In genomic region chr20:50372770-50373088, GRCh38 we compare ENCODE assay signal across 12 cellular contexts.
DNase-seq lines count a peak whose midpoint lies in the region; ATAC-seq and TF ChIP-seq lines count a peak whose summit lies in the region.
"Had no signal": no experiment of that assay in that cellular context is flagged by ENCODE, and none has a peak within 500 bp of the region (broad histone marks: within the 10 kb centered on the region; RNA-seq: fewer than 3 reads in every experiment).

No MANE protein-coding gene starts in this region.

- H4K20me1 ChIP-seq in IMR-90 (ENCODE audit: insufficient read depth, low read length) = no peaks in the 10 kb centered on the region

- no peak overlapping the region for H2BK5ac ChIP-seq in IMR-90 (ENCODE audit: low read depth, low read length, poor library complexity, severe bottlenecking)
- H2BK5ac ChIP-seq in mesenchymal stem cell (ENCODE audit: low read depth, low read length, poor library complexity, severe bottlenecking) = no peak overlapping the region

- H4K5ac ChIP-seq in IMR-90 (ENCODE audit: low read depth, low read length) = peak overlapping the region; percentile 53; the same call in 1 of the 2 replicates

- H3K4me1 ChIP-seq in IMR-90 (ENCODE audit: control insufficient read depth, insufficient read depth, low read length) = peaks cover 7% of the 10 kb centered on the region
- peaks cover 16% of the 10 kb centered on the region for H3K4me1 ChIP-seq in mesenchymal stem cell (ENCODE audit: control insufficient read depth, insufficient read depth, low read depth, low read length)

- H4K91ac ChIP-seq in IMR-90 (ENCODE audit: insufficient read depth, low read depth, low read length) = peak overlapping the region; percentile 57; the same call in 1 of the 2 replicates
- peak overlapping the region; percentile 43 for H4K91ac ChIP-seq in mesenchymal stem cell (ENCODE audit: low read length)

- intact Hi-C loops in IMR-90 (cut with micrococcal nuclease) = no loop called here

- TF ChIP-seq POLR2A in IMR-90 (IDR thresholded peaks at IDR 0.05; ENCODE audit: low read depth, low read length) = no peak

- H3K9me3 ChIP-seq in IMR-90 (ENCODE audit: control insufficient read depth, insufficient read depth, low read length) (no peaks in the 10 kb centered on the region), mesenchymal stem cell (ENCODE audit: control insufficient read depth, low read length) (no peaks in the 10 kb centered on the region)
- H3K9me3 ChIP-seq: left ventricle myocardium inferior had no signal

- no peak overlapping the region for H3K56ac ChIP-seq in IMR-90 (ENCODE audit: extremely low read depth, insufficient read depth, low read length)

- DNase-seq in DMS53 (lab: John Stamatoyannopoulos, UW) = peak; percentile 76
- DNase-seq in IMR-90 = peak; percentile 22
- DNase-seq in T1000 (lab: John Stamatoyannopoulos, UW) = peak; percentile 42
- DNase-seq in mesenchymal stem cell = no peak
- DNase-seq in NCI-H1436 treated with DMSO at 0.1 percent for 48 hours (lab: John Stamatoyannopoulos, UW) = no peak
- DNase-seq in cerebellar nuclear complex (lab: John Stamatoyannopoulos, UW) = no peak
- DNase-seq in NOMO-1 treated with dmso at 0.1 percent for 144 hours (lab: John Stamatoyannopoulos, UW; ENCODE audit: unreplicated experiment) = no peak
- no peak for DNase-seq in nucleus accumbens (lab: John Stamatoyannopoulos, UW)
- DNase-seq: activated naive CD4-positive, alpha-beta T cell treated with anti-CD3 and anti-CD28 coated beads for 36 hours; left ventricle myocardium inferior; nephron progenitor cell had no signal

- peak overlapping the region; percentile 69 to 89 for H2BK12ac ChIP-seq in mesenchymal stem cell (ENCODE audit: low read length in 2 of 2)

- dilution Hi-C loops in IMR-90 (cut with HindIII; ENCODE audit: low sequenced_read_pairs, unreplicated experiment) = no loop called here

- H3K23ac ChIP-seq in IMR-90 (ENCODE audit: low read depth, low read length) (no peak overlapping the region), mesenchymal stem cell (ENCODE audit: low read length in 2 of 2) (no peak overlapping the region)

- H3K27ac ChIP-seq in IMR-90 (ENCODE audit: insufficient read depth, low read length) (no peak overlapping the region), mesenchymal stem cell (ENCODE audit: low read length, poor library complexity, severe bottlenecking) (no peak overlapping the region)
- H3K27ac ChIP-seq: left ventricle myocardium inferior had no signal

- peak overlapping the region; percentile 70; the same call in 1 of the 2 replicates for H2BK120ac ChIP-seq in IMR-90 (ENCODE audit: low read depth, low read length)
- peak overlapping the region; percentile 66 for H2BK120ac ChIP-seq in mesenchymal stem cell (ENCODE audit: low read depth, low read length)

- no CpG with 5 or more reads among the region's 3 CpGs for WGBS in IMR-90 (ENCODE audit: extremely low coverage in 2 of 2, insufficient read length in 1 of 2), 2 experiments
- 63% methylated on average over 2 of the region's 3 CpGs for WGBS in mesenchymal stem cell

- H3K14ac ChIP-seq in IMR-90 (replicated peaks; ENCODE audit: low read depth, low read length) (no peak overlapping the region), mesenchymal stem cell (ENCODE audit: low read length in 2 of 2) (no peak overlapping the region)

- H2BK15ac ChIP-seq in IMR-90 (ENCODE audit: low read depth, low read length) (no peak overlapping the region; the same call in 2 of the 3 replicates), mesenchymal stem cell (ENCODE audit: low read depth, poor library complexity, severe bottlenecking) (peak overlapping the region; percentile 71)

- no peak overlapping the region; a peak in 1 of 4 replicates for H4K8ac ChIP-seq in IMR-90 (ENCODE audit: low read depth in 2 of 2, low read length in 2 of 2)
- peak overlapping the region; percentile 56 for H4K8ac ChIP-seq in mesenchymal stem cell (ENCODE audit: low read length)

- H3K4me2 ChIP-seq in IMR-90 (ENCODE audit: low read depth, low read length) (no peak overlapping the region), mesenchymal stem cell (ENCODE audit: low read length, poor library complexity, severe bottlenecking) (no peak overlapping the region)

- H2AFZ ChIP-seq in IMR-90 (replicated peaks; ENCODE audit: low read length, poor library complexity) = no peak overlapping the region
- H2AFZ ChIP-seq in mesenchymal stem cell (ENCODE audit: low read depth, low read length) = no peak overlapping the region

- TF ChIP-seq RAD21 in IMR-90 (IDR thresholded peaks at IDR 0.05; ENCODE audit: low read length) = no peak

- TF ChIP-seq CTCF in IMR-90 (conservative IDR thresholded peaks at IDR 0.05; ENCODE audit: low read depth, low read length) = no peak

- H3K4me3 ChIP-seq in IMR-90 (ENCODE audit: insufficient read depth, low read depth, low read length) = no peak overlapping the region
- H3K4me3 ChIP-seq in mesenchymal stem cell (ENCODE audit: insufficient read depth in 1 of 2, low read depth in 1 of 2, low read length in 2 of 2) = no peak overlapping the region
- H3K4me3 ChIP-seq: left ventricle myocardium inferior had no signal

- no peak overlapping the region for H3K9ac ChIP-seq in IMR-90 (ENCODE audit: low read depth, low read length)
- no peak overlapping the region for H3K9ac ChIP-seq in mesenchymal stem cell (ENCODE audit: low read length)

- H3K79me1 ChIP-seq in IMR-90 (ENCODE audit: low read depth in 1 of 2, low read length in 2 of 2) (no peaks in the 10 kb centered on the region), mesenchymal stem cell (replicated peaks; ENCODE audit: low read length, poor library complexity, severe bottlenecking) (no peaks in the 10 kb centered on the region)

- POLR2A ChIA-PET in IMR-90 (lab: Charles Lee; ENCODE audit: unreplicated experiment) = interaction anchor here (0.7 kb wide), 1 partner anchor 207 kb away, joined by 5 read pairs; no protein-coding TSS in a partner anchor

- H2AK5ac ChIP-seq in IMR-90 (ENCODE audit: low read depth, low read length) (peak overlapping the region; percentile 68), mesenchymal stem cell (ENCODE audit: low read length, severe bottlenecking) (no peak overlapping the region)

- in situ Hi-C loops in IMR-90 (cut with MboI; ENCODE audit: low sequenced_read_pairs) = no loop called here

- no peak for ATAC-seq in IMR-90 (ENCODE audit: low read depth)
- ATAC-seq: sciatic nerve had no signal

- H3K36me3 ChIP-seq in IMR-90 (ENCODE audit: control insufficient read depth, insufficient read depth, low read length) (no peaks in the 10 kb centered on the region), mesenchymal stem cell (ENCODE audit: control insufficient read depth in 1 of 2, insufficient read depth in 2 of 2, low read depth in 1 of 2, low read length in 2 of 2) (no peaks in the 10 kb centered on the region)
- H3K36me3 ChIP-seq: left ventricle myocardium inferior had no signal

- no peaks in the 10 kb centered on the region for H3K9me1 ChIP-seq in IMR-90 (ENCODE audit: insufficient read depth, low read length)

- H3K18ac ChIP-seq in IMR-90 (ENCODE audit: low read depth, low read length) = no peak overlapping the region
- H3K18ac ChIP-seq in mesenchymal stem cell (ENCODE audit: low read depth in 1 of 2, low read length in 2 of 2) = peak overlapping the region; percentile 3 to 5

- H3K4ac ChIP-seq in IMR-90 (ENCODE audit: low read depth, low read length) (peak overlapping the region; percentile 36), mesenchymal stem cell (ENCODE audit: low read depth in 1 of 2, low read length in 2 of 2) (peak overlapping the region; percentile 57 to 68)

- BruUV-seq in IMR-90 (replicated peaks; lab: Mats Ljungman, UMichigan) = no TSS peak

- no peak overlapping the region for H2AK9ac ChIP-seq in IMR-90 (replicated peaks; ENCODE audit: low read depth, low read length, poor library complexity)

- CTCF ChIA-PET in IMR-90 (lab: Yijun Ruan, JAX) = no interaction called here

- H3K27me3 ChIP-seq in IMR-90 (ENCODE audit: control insufficient read depth, insufficient read depth, low read length) (no peaks in the 10 kb centered on the region), mesenchymal stem cell (ENCODE audit: control insufficient read depth in 1 of 2, insufficient read depth in 1 of 2, low read length in 2 of 2) (no peaks in the 10 kb centered on the region)

- H2BK20ac ChIP-seq in IMR-90 (ENCODE audit: low read depth, low read length) = peak overlapping the region; percentile 8; the same call in 1 of the 2 replicates

TF ChIP-seq in IMR-90, 13 proteins besides CTCF, POLR2A, EP300 and RAD21 (continues in another document):
- TF ChIP-seq SMC3 (IDR thresholded peaks at IDR 0.05; ENCODE audit: low read depth, low read length) = no peak
- TF ChIP-seq CHD1 (IDR thresholded peaks at IDR 0.05; ENCODE audit: low read depth, low read length) = no peak
- TF ChIP-seq NFE2L2 (IDR thresholded peaks at IDR 0.05; ENCODE audit: low read depth, low read length) = no peak
- TF ChIP-seq RFX5 (IDR thresholded peaks at IDR 0.05; ENCODE audit: low read depth, low read length) = no peak
- no peak for TF ChIP-seq CEBPB (IDR thresholded peaks at IDR 0.05; ENCODE audit: low read depth, low read length)
- peak; percentile 27; the same call in 1 of the 2 replicates for TF ChIP-seq FOS (IDR thresholded peaks at IDR 0.05; ENCODE audit: low read depth, low read length)
- no peak for TF ChIP-seq MAFK (IDR thresholded peaks at IDR 0.05; ENCODE audit: low read depth, low read length)
- TF ChIP-seq RCOR1 (IDR thresholded peaks at IDR 0.05; ENCODE audit: insufficient replicate concordance, low read length) = no peak
- 0 out of 2 replicates have a peak, but pooled peaks have one; percentile 25 for TF ChIP-seq MAZ (IDR thresholded peaks at IDR 0.05; ENCODE audit: borderline replicate concordance, low read depth, low read length)
- no peak for TF ChIP-seq ELK1 (IDR thresholded peaks at IDR 0.05; ENCODE audit: borderline replicate concordance, low read depth, low read length)
- TF ChIP-seq MXI1 (IDR thresholded peaks at IDR 0.05; ENCODE audit: borderline replicate concordance, low read depth, low read length) = no peak

Comparison
In these comparisons a context has a peak if more than half of its experiments do, and no peak if none do; other contexts are left out.
1. DNase-seq: peak in DMS53 (single experiment), IMR-90 (single experiment) and T1000 (single experiment); none in mesenchymal stem cell (single experiment), NCI-H1436 treated with DMSO at 0.1 percent for 48 hours (single experiment), cerebellar nuclear complex (0 of 2), NOMO-1 treated with dmso at 0.1 percent for 144 hours (single experiment) and nucleus accumbens (0 of 56).